In the genomic region with DNA sequence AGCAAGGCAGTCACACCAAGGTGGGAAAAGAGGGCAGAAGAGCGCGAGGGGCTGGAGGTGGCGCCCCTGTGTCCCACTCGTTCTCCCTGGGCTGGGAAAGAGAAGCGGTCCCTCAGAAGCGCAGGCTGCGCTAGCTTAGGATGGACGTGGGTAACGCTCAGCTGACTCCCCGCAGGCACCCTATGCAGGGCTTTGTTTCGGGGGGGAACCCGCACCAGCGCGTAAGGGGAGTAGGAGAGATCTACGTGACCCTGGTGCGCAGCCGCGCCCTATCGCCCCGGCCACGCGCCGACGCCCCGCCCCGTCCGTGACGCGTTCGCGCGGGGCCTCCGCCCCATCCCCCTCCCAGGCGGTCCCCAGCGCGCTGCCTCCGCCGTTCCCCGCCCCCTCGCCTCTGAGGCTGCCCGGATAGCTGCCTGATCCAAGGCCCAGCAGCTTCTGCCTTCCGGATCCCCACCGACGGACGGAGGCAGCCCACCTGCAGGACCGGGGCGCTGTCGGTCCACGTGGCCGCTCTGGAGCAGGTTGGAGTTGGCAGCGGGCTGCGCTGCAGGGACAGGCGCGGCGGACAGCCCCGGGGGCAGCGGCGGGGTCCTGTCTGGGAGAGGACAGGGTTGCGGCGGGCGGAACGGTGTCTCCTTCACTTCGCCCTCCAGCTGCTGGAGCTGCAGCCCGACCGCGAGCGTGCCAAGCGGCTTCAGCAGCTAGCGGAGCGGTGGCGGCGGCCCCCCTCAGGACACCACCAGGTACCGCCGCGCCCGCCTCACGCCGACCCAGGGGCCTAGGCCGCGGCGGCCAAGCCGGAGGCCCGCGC, we compare ENCODE assay signal across 1 cellular context.
TF ChIP-seq lines count a peak whose summit lies in the region.

A gene with protein sequence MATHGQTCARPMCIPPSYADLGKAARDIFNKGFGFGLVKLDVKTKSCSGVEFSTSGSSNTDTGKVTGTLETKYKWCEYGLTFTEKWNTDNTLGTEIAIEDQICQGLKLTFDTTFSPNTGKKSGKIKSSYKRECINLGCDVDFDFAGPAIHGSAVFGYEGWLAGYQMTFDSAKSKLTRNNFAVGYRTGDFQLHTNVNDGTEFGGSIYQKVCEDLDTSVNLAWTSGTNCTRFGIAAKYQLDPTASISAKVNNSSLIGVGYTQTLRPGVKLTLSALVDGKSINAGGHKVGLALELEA (plus strand): TSS at position 604 of the 814 bp plus-strand sequence. CDS start 363 bp downstream, outside the sequence.

TF ChIP-seq in HepG2, 621 proteins besides CTCF, POLR2A, EP300 and RAD21 (continued from another document and continues in another):
- TF ChIP-seq CEBPZ (IDR thresholded peaks at IDR 0.05; ENCODE audit: low read length) (no peak), ZNF512 (CRISPR knock-in tag; IDR thresholded peaks at IDR 0.05) (no peak), MAFG (CRISPR knock-in tag; IDR thresholded peaks at IDR 0.05) (no peak), ZFP90 (CRISPR knock-in tag; IDR thresholded peaks at IDR 0.05; ENCODE audit: borderline replicate concordance) (peak; percentile 65; the same call in 1 of the 2 replicates), ZNF367 (CRISPR knock-in tag; IDR thresholded peaks at IDR 0.05; ENCODE audit: borderline replicate concordance) (no peak), RBAK (CRISPR knock-in tag; IDR thresholded peaks at IDR 0.05) (no peak), ZNF570 (CRISPR knock-in tag; IDR thresholded peaks at IDR 0.05; ENCODE audit: borderline replicate concordance) (no peak), YEATS4 (CRISPR knock-in tag; IDR thresholded peaks at IDR 0.05; ENCODE audit: borderline replicate concordance) (peak; percentile 84), ZFYVE20 (CRISPR knock-in tag; IDR thresholded peaks at IDR 0.05; ENCODE audit: borderline replicate concordance, low read depth) (no peak), ATF6 (CRISPR knock-in tag; conservative IDR thresholded peaks at IDR 0.05) (0 out of 2 replicates have a peak, but pooled peaks have one; percentile 57), GFI1 (CRISPR knock-in tag; IDR thresholded peaks at IDR 0.05; ENCODE audit: borderline replicate concordance) (peak; percentile 45; the same call in 1 of the 2 replicates), KLF6 (CRISPR knock-in tag; IDR thresholded peaks at IDR 0.05) (peak; percentile 86; the same call in 1 of the 2 replicates), MED8 (CRISPR knock-in tag; IDR thresholded peaks at IDR 0.05; ENCODE audit: insufficient replicate concordance) (no peak), ZNF781 (CRISPR knock-in tag; IDR thresholded peaks at IDR 0.05; ENCODE audit: borderline replicate concordance, not compliant biosample characterization) (no peak), PBX2 (CRISPR knock-in tag; IDR thresholded peaks at IDR 0.05) (no peak), ZNF282 (IDR thresholded peaks at IDR 0.05; ENCODE audit: partially characterized antibody) (no peak), GABPB1 (CRISPR knock-in tag; IDR thresholded peaks at IDR 0.05) (peak; percentile 89), EED (CRISPR knock-in tag; IDR thresholded peaks at IDR 0.05) (no peak), BRD4 (CRISPR knock-in tag; IDR thresholded peaks at IDR 0.05) (peak; percentile 90; the same call in 1 of the 2 replicates), ZNF251 (CRISPR knock-in tag; IDR thresholded peaks at IDR 0.05) (no peak), FIP1L1 (IDR thresholded peaks at IDR 0.05; ENCODE audit: borderline replicate concordance, insufficient read depth, low read depth, low read length) (no peak), ZNF609 (CRISPR knock-in tag; IDR thresholded peaks at IDR 0.05; ENCODE audit: borderline replicate concordance) (peak; percentile 41; the same call in 1 of the 2 replicates), TBX3 (IDR thresholded peaks at IDR 0.05; ENCODE audit: borderline replicate concordance) (peak; percentile 21; the same call in 1 of the 2 replicates), POLR2AphosphoS5 (IDR thresholded peaks at IDR 0.05; ENCODE audit: low read depth, low read length) (peak; percentile 76), ZFP91 (CRISPR knock-in tag; IDR thresholded peaks at IDR 0.05; ENCODE audit: borderline replicate concordance) (peak; percentile 87), SP5 (CRISPR knock-in tag; IDR thresholded peaks at IDR 0.05; ENCODE audit: borderline replicate concordance, low read depth) (peak; percentile 92)
- TF ChIP-seq, protein P1, sequence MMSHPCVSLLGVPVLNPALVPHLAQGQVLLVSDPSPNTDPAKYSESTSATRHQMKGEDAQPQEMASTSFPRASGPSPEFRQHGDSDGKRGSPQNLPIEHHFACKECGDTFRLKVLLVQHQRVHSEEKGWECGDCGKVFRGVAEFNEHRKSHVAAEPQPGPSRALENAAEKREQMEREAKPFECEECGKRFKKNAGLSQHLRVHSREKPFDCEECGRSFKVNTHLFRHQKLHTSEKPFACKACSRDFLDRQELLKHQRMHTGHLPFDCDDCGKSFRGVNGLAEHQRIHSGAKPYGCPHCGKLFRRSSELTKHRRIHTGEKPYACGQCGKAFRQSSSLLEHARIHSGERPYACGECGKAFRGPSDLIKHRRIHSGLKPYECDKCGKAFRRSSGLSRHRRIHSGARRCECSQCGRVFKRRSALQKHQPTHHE (CRISPR knock-in tag; IDR thresholded peaks at IDR 0.05; ENCODE audit: borderline replicate concordance) = 0 out of 2 replicates have a peak, but pooled peaks have one; percentile 57
- TF ChIP-seq, protein P2, sequence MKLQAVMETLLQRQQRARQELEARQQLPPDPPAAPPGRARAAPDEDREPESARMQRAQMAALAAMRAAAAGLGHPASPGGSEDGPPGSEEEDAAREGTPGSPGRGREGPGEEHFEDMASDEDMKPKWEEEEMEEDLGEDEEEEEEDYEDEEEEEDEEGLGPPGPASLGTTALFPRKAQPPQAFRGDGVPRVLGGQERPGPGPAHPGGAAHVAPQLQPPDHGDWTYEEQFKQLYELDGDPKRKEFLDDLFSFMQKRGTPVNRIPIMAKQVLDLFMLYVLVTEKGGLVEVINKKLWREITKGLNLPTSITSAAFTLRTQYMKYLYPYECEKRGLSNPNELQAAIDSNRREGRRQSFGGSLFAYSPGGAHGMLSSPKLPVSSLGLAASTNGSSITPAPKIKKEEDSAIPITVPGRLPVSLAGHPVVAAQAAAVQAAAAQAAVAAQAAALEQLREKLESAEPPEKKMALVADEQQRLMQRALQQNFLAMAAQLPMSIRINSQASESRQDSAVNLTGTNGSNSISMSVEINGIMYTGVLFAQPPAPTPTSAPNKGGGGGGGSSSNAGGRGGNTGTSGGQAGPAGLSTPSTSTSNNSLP (IDR thresholded peaks at IDR 0.05; ENCODE audit: low read depth, low read length) = no peak
- TF ChIP-seq, protein P3, sequence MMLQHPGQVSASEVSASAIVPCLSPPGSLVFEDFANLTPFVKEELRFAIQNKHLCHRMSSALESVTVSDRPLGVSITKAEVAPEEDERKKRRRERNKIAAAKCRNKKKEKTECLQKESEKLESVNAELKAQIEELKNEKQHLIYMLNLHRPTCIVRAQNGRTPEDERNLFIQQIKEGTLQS (CRISPR knock-in tag; IDR thresholded peaks at IDR 0.05) = 0 out of 2 replicates have a peak, but pooled peaks have one; percentile 12
